ENCODE assay signal across 11 cellular contexts in genomic region chr1:184747089-184747955, GRCh38. TPM values are rescaled to one million over a fixed set of nuclear protein-coding genes. Genes with fewer than 3 reads are reported as not detected.
DNase-seq lines count a peak whose midpoint lies in the region; ATAC-seq, FAIRE-seq and TF ChIP-seq lines count a peak whose summit lies in the region.
"Had no signal": no experiment of that assay in that cellular context is flagged by ENCODE, and none has a peak within 500 bp of the region (broad histone marks: within the 10 kb centered on the region; RNA-seq: fewer than 3 reads in every experiment).

No MANE protein-coding gene starts in this region.

- no TSS peak for BruUV-seq in GM12878 (replicated peaks; lab: Mats Ljungman, UMichigan)

- no peak for FAIRE-seq in GM12878 (lab: Jason Lieb, UNC)

- peaks cover 24% of the 10 kb centered on the region for H3K79me2 ChIP-seq in GM12878 (ENCODE audit: control insufficient read depth, insufficient read depth, low read length)
- peaks cover 17% of the 10 kb centered on the region for H3K79me2 ChIP-seq in smooth muscle cell (ENCODE audit: low read depth)

- no peak for TF ChIP-seq POLR2A in GM12878 (IDR thresholded peaks at IDR 0.05; ENCODE audit: low read depth, low read length)

- WGBS in GM12878 (ENCODE audit: insufficient coverage, insufficient replicate concordance, low lambda C conversion rate, missing lambda C conversion rate) = 0% methylated on average over 3 of the region's 3 CpGs
- 84% methylated on average over 3 of the region's 3 CpGs for WGBS in smooth muscle cell (ENCODE audit: low lambda C conversion rate)

- SMC1A ChIA-PET in GM12878 (lab: Charles Lee; ENCODE audit: uncharacterized antibody, unreplicated experiment) = interaction anchor here (0.6 to 1.1 kb wide), 2 partner anchors 8 to 12 kb away, joined by 3 read pairs; no protein-coding TSS in a partner anchor

- TF ChIP-seq RAD21 in GM12878 (IDR thresholded peaks at IDR 0.05; ENCODE audit: insufficient read depth, low read depth, low read length) = no peak

- H3K4me1 ChIP-seq in GM12878 (ENCODE audit: control insufficient read depth, insufficient read depth, low read length) (peaks cover 31% of the 10 kb centered on the region), smooth muscle cell (ENCODE audit: low read depth) (no peaks in the 10 kb centered on the region)
- H3K4me1 ChIP-seq: SJCRH30 had no signal

- H3K9me3 ChIP-seq in GM12878 (replicated peaks; ENCODE audit: control insufficient read depth, insufficient read depth, low read length) = no peaks in the 10 kb centered on the region
- no peaks in the 10 kb centered on the region for H3K9me3 ChIP-seq in smooth muscle cell (replicated peaks; ENCODE audit: low read depth)
- H3K9me3 ChIP-seq: SJCRH30, thoracic aorta had no signal

- H3F3A ChIP-seq in smooth muscle cell (ENCODE audit: low read depth) = no peaks in the 10 kb centered on the region

- no peaks in the 10 kb centered on the region for H3K36me3 ChIP-seq in GM12878 (ENCODE audit: control insufficient read depth in 2 of 2, insufficient read depth in 2 of 2, low read length in 1 of 2)
- H3K36me3 ChIP-seq in smooth muscle cell (ENCODE audit: low read depth) = peaks cover 3% of the 10 kb centered on the region
- H3K36me3 ChIP-seq: SJCRH30, thoracic aorta had no signal

- CTCF ChIA-PET in GM12878 (lab: Yijun Ruan, JAX) = interaction anchor here (0.7 to 1.1 kb wide), 2 partner anchors 10 to 13 kb away, joined by 3 read pairs; no protein-coding TSS in a partner anchor

- H3K4me3 ChIP-seq in GM12878 = no peak overlapping the region
- H3K4me3 ChIP-seq in smooth muscle cell = no peak overlapping the region
- H3K4me3 ChIP-seq: SJCRH30, thoracic aorta had no signal

- no peak for TF ChIP-seq CTCF in GM12878 (IDR thresholded peaks at IDR 0.05 in 2 of 3, conservative IDR thresholded peaks at IDR 0.05 in 1 of 3; ENCODE audit: control insufficient read depth in 2 of 3, extremely low read depth in 1 of 3, insufficient read depth in 1 of 3, low read depth in 3 of 3, low read length in 3 of 3)
- no peak for TF ChIP-seq CTCF in smooth muscle cell (IDR thresholded peaks at IDR 0.05; ENCODE audit: borderline replicate concordance, insufficient read depth, poor library complexity, severe bottlenecking)

- peak overlapping the region; percentile 60 for H3K27ac ChIP-seq in GM12878 (ENCODE audit: control insufficient read depth, insufficient read depth)
- no peak overlapping the region for H3K27ac ChIP-seq in smooth muscle cell (ENCODE audit: low read depth)
- H3K27ac ChIP-seq: SJCRH30 had no signal

- intact Hi-C loops in GM12878 (cut with micrococcal nuclease; ENCODE audit: unreplicated experiment) = loop anchor here (5.0 kb wide), 1 partner anchor 235 kb away; no protein-coding TSS in a partner anchor

- in situ Hi-C loops in GM12878 (cut with MboI) = loop anchor here (25.0 kb wide), 1 partner anchor 1615 kb away; no protein-coding TSS in a partner anchor

- ATAC-seq in GM18519 (IDR thresholded peaks at IDR 0.05; ENCODE audit: low FRiP score, unreplicated experiment) (peak; percentile 70), GM21737 (IDR thresholded peaks at IDR 0.05; ENCODE audit: unreplicated experiment) (peak; percentile 66), HG03469 (IDR thresholded peaks at IDR 0.05; ENCODE audit: unreplicated experiment) (peak; percentile 51), GM12878 (peak; percentile 85)

- DNase-seq in GM12878 (ENCODE audit: low read depth, low spot score) (peak; percentile 48), NCI-H2171 (lab: John Stamatoyannopoulos, UW) (no peak), NCI-H2107 treated with DMSO at 0.1 percent for 48 hours (lab: John Stamatoyannopoulos, UW; ENCODE audit: unreplicated experiment) (no peak), smooth muscle cell (lab: John Stamatoyannopoulos, UW; ENCODE audit: unreplicated experiment) (no peak)
- no peak for DNase-seq in activated T-cell treated with anti-CD3 and anti-CD28 coated beads, Interleukin-2, amount 50 U/mL, for 48 hours
- DNase-seq: IMR-90, SJCRH30 had no signal

- POLR2A ChIA-PET in GM12878 (lab: Charles Lee) = interaction anchor here (0.6 to 0.9 kb wide), 3 partner anchors 8 to 227 kb away, joined by 3 to 4 read pairs (median 3); partner anchors contain the start of gene NIBAN1

- H4K20me1 ChIP-seq in GM12878 (ENCODE audit: control insufficient read depth, insufficient read depth) (no peaks in the 10 kb centered on the region), smooth muscle cell (ENCODE audit: low read depth) (peaks cover 6% of the 10 kb centered on the region)

- H3K9ac ChIP-seq in GM12878 (ENCODE audit: control insufficient read depth, insufficient read depth, low read length) (peak overlapping the region; percentile 22; the same call in 1 of the 2 replicates), smooth muscle cell (ENCODE audit: low read depth) (no peak overlapping the region)

- H3K27me3 ChIP-seq in GM12878 (replicated peaks in 1 of 2; ENCODE audit: control insufficient read depth in 2 of 2, insufficient read depth in 2 of 2, low read length in 1 of 2) (no peaks in the 10 kb centered on the region), smooth muscle cell (ENCODE audit: low read depth) (no peaks in the 10 kb centered on the region)
- H3K27me3 ChIP-seq: SJCRH30 had no signal

- RAD21 ChIA-PET in GM12878 (lab: Charles Lee; ENCODE audit: unreplicated experiment) = no interaction called here

- H2AFZ ChIP-seq in GM12878 (ENCODE audit: control insufficient read depth, low read depth, low read length) (peak overlapping the region; percentile 4; the same call in 1 of the 2 replicates), smooth muscle cell (ENCODE audit: low read depth) (no peak overlapping the region)

- TF ChIP-seq EP300 in GM12878 (IDR thresholded peaks at IDR 0.05; ENCODE audit: borderline replicate concordance in 1 of 2, control insufficient read depth in 1 of 2, low read depth in 2 of 2, low read length in 2 of 2) = peak in 1 of 2 experiments; percentile 59; a peak in 1 of 4 replicates

- peak overlapping the region; percentile 56; the same call in 1 of the 2 replicates for H3K4me2 ChIP-seq in GM12878 (ENCODE audit: control insufficient read depth, insufficient read depth)
- H3K4me2 ChIP-seq in smooth muscle cell = no peak overlapping the region

TF ChIP-seq in GM12878, 131 proteins besides CTCF, POLR2A, EP300 and RAD21 (continues in another document):
- TF ChIP-seq CBX5 (IDR thresholded peaks at IDR 0.05; ENCODE audit: low read depth) = 0 out of 2 replicates have a peak, but pooled peaks have one; percentile 42
- TF ChIP-seq CREM (IDR thresholded peaks at IDR 0.05; ENCODE audit: low read depth) = 0 out of 2 replicates have a peak, but pooled peaks have one; percentile 19
- no peak for TF ChIP-seq NRF1 (conservative IDR thresholded peaks at IDR 0.05; ENCODE audit: low read depth, low read length)
- TF ChIP-seq IRF4 (IDR thresholded peaks at IDR 0.05; ENCODE audit: low read depth, low read length) = no peak
- TF ChIP-seq ZNF24 (IDR thresholded peaks at IDR 0.05) = peak; percentile 43; the same call in 1 of the 2 replicates
- TF ChIP-seq SIX5 (IDR thresholded peaks at IDR 0.05; ENCODE audit: low read depth, low read length, severe bottlenecking) = no peak
- TF ChIP-seq, protein P1, sequence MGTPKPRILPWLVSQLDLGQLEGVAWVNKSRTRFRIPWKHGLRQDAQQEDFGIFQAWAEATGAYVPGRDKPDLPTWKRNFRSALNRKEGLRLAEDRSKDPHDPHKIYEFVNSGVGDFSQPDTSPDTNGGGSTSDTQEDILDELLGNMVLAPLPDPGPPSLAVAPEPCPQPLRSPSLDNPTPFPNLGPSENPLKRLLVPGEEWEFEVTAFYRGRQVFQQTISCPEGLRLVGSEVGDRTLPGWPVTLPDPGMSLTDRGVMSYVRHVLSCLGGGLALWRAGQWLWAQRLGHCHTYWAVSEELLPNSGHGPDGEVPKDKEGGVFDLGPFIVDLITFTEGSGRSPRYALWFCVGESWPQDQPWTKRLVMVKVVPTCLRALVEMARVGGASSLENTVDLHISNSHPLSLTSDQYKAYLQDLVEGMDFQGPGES (IDR thresholded peaks at IDR 0.05) = no peak
- no peak for TF ChIP-seq ZSCAN29 (IDR thresholded peaks at IDR 0.05)
- TF ChIP-seq SPI1 (IDR thresholded peaks at IDR 0.05; ENCODE audit: borderline replicate concordance, insufficient read depth, low read depth, low read length) = peak; percentile 99
- no peak for TF ChIP-seq YY1 (IDR thresholded peaks at IDR 0.05; ENCODE audit: low read depth, low read length)
- TF ChIP-seq, protein P2, sequence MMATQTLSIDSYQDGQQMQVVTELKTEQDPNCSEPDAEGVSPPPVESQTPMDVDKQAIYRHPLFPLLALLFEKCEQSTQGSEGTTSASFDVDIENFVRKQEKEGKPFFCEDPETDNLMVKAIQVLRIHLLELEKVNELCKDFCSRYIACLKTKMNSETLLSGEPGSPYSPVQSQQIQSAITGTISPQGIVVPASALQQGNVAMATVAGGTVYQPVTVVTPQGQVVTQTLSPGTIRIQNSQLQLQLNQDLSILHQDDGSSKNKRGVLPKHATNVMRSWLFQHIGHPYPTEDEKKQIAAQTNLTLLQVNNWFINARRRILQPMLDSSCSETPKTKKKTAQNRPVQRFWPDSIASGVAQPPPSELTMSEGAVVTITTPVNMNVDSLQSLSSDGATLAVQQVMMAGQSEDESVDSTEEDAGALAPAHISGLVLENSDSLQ (IDR thresholded peaks at IDR 0.05) = peak; percentile 54; the same call in 1 of the 2 replicates
- no peak for TF ChIP-seq KLF5 (IDR thresholded peaks at IDR 0.05; ENCODE audit: partially characterized antibody)
- no peak for TF ChIP-seq NFIC (IDR thresholded peaks at IDR 0.05; ENCODE audit: low read depth, low read length)

RNA-seq across cellular contexts. Expression of gene EDEM3, which starts 7.3 kb away (rescaled TPM):
- 29.6 and 30.7 TPM in 2 replicates for total RNA-seq in GM12878 (2013; cell fraction: nucleolus; rRNA removed)
- 14.2 and 17.2 TPM in 2 replicates for total RNA-seq in GM12878 (2014; rRNA removed)
- total RNA-seq in GM12878 (2014; rRNA removed; fragmentation: Illumina TruSeq; extraction: Trizol) = 18.3 and 19.3 TPM in 2 replicates
- 12.9 and 19.0 TPM in 2 replicates for total RNA-seq in GM12878 (2021)
- 4.3 TPM for polyA plus RNA-seq in GM12878 (2011; ENCODE audit: low read depth)
- 10.1 and 17.4 TPM in 2 replicates for polyA plus RNA-seq in GM12878 (2011; rRNA removed)
- polyA plus RNA-seq in GM12878 (2011; cell fraction: cytosol; rRNA removed) = 4.8 and 5.5 TPM in 2 replicates
- polyA plus RNA-seq in GM12878 (2011; cell fraction: nucleus; rRNA removed) = 14.8 and 18.6 TPM in 2 replicates
- 6.6 and 9.6 TPM in 2 replicates for polyA plus RNA-seq in GM12878 (2012)
- polyA plus RNA-seq in GM12878 (2014; fragmentation: Illumina TruSeq; extraction: Trizol) = 14.3 and 16.3 TPM in 2 replicates
- polyA plus RNA-seq in GM12878 (2014; fragmentation: Nextera tagmentation; extraction: Ambion mirVana) = 1 to 10 TPM; 6.4 to 9.2 TPM
- polyA plus RNA-seq in GM12878 (2014; rRNA removed) = 7.4 and 8.0 TPM in 2 replicates
- polyA plus RNA-seq in GM12878 (2016; fragmentation: Nextera tagmentation; extraction: Ambion mirVana) = 10 to 100 TPM; 15.5 to 18.3 TPM
- 20.9 and 56.0 TPM in 2 replicates for polyA minus RNA-seq in GM12878 (2011; rRNA and poly(A)+ RNA removed)
- polyA minus RNA-seq in GM12878 (2011; cell fraction: cytosol; rRNA and poly(A)+ RNA removed) = 9.3 and 20.7 TPM in 2 replicates
- 9.1 and 11.7 TPM in 2 replicates for polyA minus RNA-seq in GM12878 (2011; cell fraction: nucleus; rRNA and poly(A)+ RNA removed)
- total RNA-seq in smooth muscle cell = 44.3 and 53.4 TPM in 2 replicates
- 12.9 and 14.6 TPM in 2 replicates for polyA plus RNA-seq in smooth muscle cell
